7 cellular contexts compared by ENCODE assay signal in genomic region chr11:64238999-64239398, GRCh38. TPM values are rescaled to one million over a fixed set of nuclear protein-coding genes. Genes with fewer than 3 reads are reported as not detected.
A peak's percentile ranks its signal among the peaks of the same experiment; 100 is the strongest.
DNase-seq lines count a peak whose midpoint lies in the region; TF ChIP-seq lines count a peak whose summit lies in the region.

No MANE protein-coding gene starts in this region.

- H3K27ac Mint-ChIP-seq in brain (peak overlapping the region; percentile 35 to 99 (median 80)), progenitor cell of endocrine pancreas (peak overlapping the region; percentile 56)

- no peaks in the 10 kb centered on the region for H3K27me3 Mint-ChIP-seq in brain
- H3K27me3 Mint-ChIP-seq in progenitor cell of endocrine pancreas = no peaks in the 10 kb centered on the region

- DNase-seq in GF-D8 (lab: John Stamatoyannopoulos, UW) (peak; percentile 81), NOMO-1 treated with dmso at 0.1 percent for 144 hours (lab: John Stamatoyannopoulos, UW; ENCODE audit: unreplicated experiment) (peak; percentile 73), progenitor cell of endocrine pancreas (ENCODE audit: low spot score, unreplicated experiment) (no peak), NCI-H2107 treated with DMSO at 0.1 percent for 48 hours (lab: John Stamatoyannopoulos, UW; ENCODE audit: unreplicated experiment) (no peak), HPDE6-E6E7 (ENCODE audit: extremely low spot score) (no peak), testis (no peak)

- H3K9me3 ChIP-seq in testis = no peaks in the 10 kb centered on the region

- TF ChIP-seq POLR2A in testis (IDR thresholded peaks at IDR 0.05) = no peak

- no peaks in the 10 kb centered on the region for H3K27me3 ChIP-seq in testis

- 76 to 78% methylated on average over 5 of the region's 5 CpGs for WGBS in testis, 2 donors

- no peak for TF ChIP-seq CTCF in brain (conservative IDR thresholded peaks at IDR 0.05)
- TF ChIP-seq CTCF in progenitor cell of endocrine pancreas (IDR thresholded peaks at IDR 0.05; ENCODE audit: unreplicated experiment) = no peak
- no peak for TF ChIP-seq CTCF in testis (IDR thresholded peaks at IDR 0.05)

- H3K4me1 Mint-ChIP-seq in brain = peaks cover 50% of the 10 kb centered on the region
- peaks cover 23% of the 10 kb centered on the region for H3K4me1 Mint-ChIP-seq in progenitor cell of endocrine pancreas (ENCODE audit: low read depth)

- peaks cover 7% of the 10 kb centered on the region for H3K36me3 Mint-ChIP-seq in brain
- H3K36me3 Mint-ChIP-seq in progenitor cell of endocrine pancreas (ENCODE audit: insufficient read depth) = peaks cover 8% of the 10 kb centered on the region

- H3K36me3 ChIP-seq in testis (ENCODE audit: low read depth, missing control alignments) = no peaks in the 10 kb centered on the region

- peak overlapping the region; percentile 16 to 58 (median 53) for H3K4me3 Mint-ChIP-seq in brain
- peak overlapping the region; percentile 54 for H3K4me3 Mint-ChIP-seq in progenitor cell of endocrine pancreas (ENCODE audit: low read depth)

- peaks cover 32% of the 10 kb centered on the region for H3K4me1 ChIP-seq in testis

- intact Hi-C loops in testis (cut with DNase I; ENCODE audit: low total_unique reads) = no loop called here

- H3K27ac ChIP-seq in testis = no peak overlapping the region

- no peak overlapping the region for H3K4me3 ChIP-seq in testis

- H3K9me3 Mint-ChIP-seq in brain = no peaks in the 10 kb centered on the region
- H3K9me3 Mint-ChIP-seq in progenitor cell of endocrine pancreas (ENCODE audit: low read depth) = no peaks in the 10 kb centered on the region

RNA-seq across cellular contexts. Expression of gene FKBP2, which starts 1.9 kb away (rescaled TPM):
- polyA plus RNA-seq in brain (ENCODE audit: insufficient read depth, low read depth, low replicate concordance) (247 TPM), testis (ENCODE audit: insufficient read depth, low read depth, low replicate concordance) (159 TPM)
- total RNA-seq in progenitor cell of endocrine pancreas (48.5 and 57.7 TPM in 2 replicates), testis (100 to 1,000 TPM; 151 to 159 TPM)

RNA-seq across cellular contexts. Expression of gene VEGFB, which starts 4.6 kb away (rescaled TPM):
- polyA plus RNA-seq in brain (ENCODE audit: insufficient read depth, low read depth, low replicate concordance) (232 TPM), testis (ENCODE audit: insufficient read depth, low read depth, low replicate concordance) (57.3 TPM)
- total RNA-seq in progenitor cell of endocrine pancreas (66.1 and 68.2 TPM in 2 replicates), testis (10 to 100 TPM; 19.1 to 47.8 TPM)

RNA-seq across cellular contexts. Expression of gene PPP1R14B, which starts 7.7 kb away (rescaled TPM):
- polyA plus RNA-seq in brain (ENCODE audit: insufficient read depth, low read depth, low replicate concordance) = 334 TPM
- 198 TPM in 2 replicates for total RNA-seq in progenitor cell of endocrine pancreas
- 10 to 100 TPM; 53.4 to 67.3 TPM for total RNA-seq in testis
- polyA plus RNA-seq in testis (ENCODE audit: insufficient read depth, low read depth, low replicate concordance) = 72.0 TPM

RNA-seq across cellular contexts. Expression of gene DNAJC4, which starts 8.7 kb away (rescaled TPM):
- polyA plus RNA-seq in brain (ENCODE audit: insufficient read depth, low read depth, low replicate concordance) = 204 TPM
- total RNA-seq in progenitor cell of endocrine pancreas = 35.4 and 39.1 TPM in 2 replicates
- total RNA-seq in testis = 100 to 1,000 TPM; 105 to 254 TPM
- polyA plus RNA-seq in testis (ENCODE audit: insufficient read depth, low read depth, low replicate concordance) = 303 TPM

RNA-seq across cellular contexts. Expression of gene PLCB3, which starts 12.3 kb away (rescaled TPM):
- polyA plus RNA-seq in brain (ENCODE audit: insufficient read depth, low read depth, low replicate concordance) (8.6 TPM), testis (ENCODE audit: insufficient read depth, low read depth, low replicate concordance) (14.2 TPM)
- total RNA-seq in progenitor cell of endocrine pancreas (22.6 and 27.3 TPM in 2 replicates), testis (10 to 100 TPM; 29.6 to 45.4 TPM)

Comparison
In these comparisons a context has a peak if more than half of its experiments do, and no peak if none do; other contexts are left out.
1. DNase-seq: peak in GF-D8 (single experiment) and NOMO-1 treated with dmso at 0.1 percent for 144 hours (single experiment); none in progenitor cell of endocrine pancreas (single experiment), NCI-H2107 treated with DMSO at 0.1 percent for 48 hours (single experiment), HPDE6-E6E7 (single experiment) and testis (single experiment).